In the genomic region with DNA sequence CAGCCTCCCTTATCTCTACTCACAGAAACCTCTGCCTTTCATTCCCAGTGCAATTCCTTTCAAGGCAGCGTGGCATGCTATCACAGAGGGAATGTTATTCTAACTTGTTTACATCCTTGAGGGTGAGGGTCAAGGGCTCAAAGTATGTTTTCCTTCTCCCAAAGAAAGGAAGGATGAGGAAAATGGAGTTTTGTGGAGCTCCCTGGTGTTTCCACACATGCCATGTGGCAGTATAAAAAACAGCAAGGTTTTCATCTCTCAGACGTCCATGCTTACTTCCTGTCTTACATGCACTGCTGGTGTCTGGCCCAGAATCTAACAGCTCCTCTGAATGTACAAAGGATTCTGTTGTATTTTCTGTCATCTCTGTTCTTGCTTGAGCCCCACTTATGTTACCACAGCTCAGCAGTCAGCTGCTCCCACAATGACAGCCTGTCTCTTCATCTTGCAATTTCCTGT, we compare ENCODE assay signal across 13 cellular contexts.
DNase-seq lines count a peak whose midpoint lies in the region; ATAC-seq and TF ChIP-seq lines count a peak whose summit lies in the region.
"Had no signal": no experiment of that assay in that cellular context is flagged by ENCODE, and none has a peak within 500 bp of the region (broad histone marks: within the 10 kb centered on the region; RNA-seq: fewer than 3 reads in every experiment).

No MANE protein-coding gene starts in this region.

- H3K9me2 ChIP-seq in SK-N-SH, result no peaks in the 10 kb centered on the region

- TF ChIP-seq EP300 in SK-N-SH (IDR thresholded peaks at IDR 0.05; ENCODE audit: borderline replicate concordance in 1 of 2, low read depth in 1 of 2, low read length in 1 of 2), result no peak

- peaks cover 5% of the 10 kb centered on the region for H3F3A ChIP-seq in SK-N-SH (replicated peaks; ENCODE audit: insufficient read depth)

- H3K27me3 ChIP-seq in CD8-positive, alpha-beta T cell (ENCODE audit: insufficient read depth, low read length), result no peaks in the 10 kb centered on the region
- H3K27me3 ChIP-seq in SK-N-SH (ENCODE audit: insufficient read depth), result no peaks in the 10 kb centered on the region
- H3K27me3 ChIP-seq: left lung had no signal

- CTCF ChIA-PET in CD8-positive, alpha-beta T cell (lab: Charles Lee), result interaction anchor here (0.7 kb wide), 1 partner anchor 9 kb away, joined by 6 read pairs; no protein-coding TSS in a partner anchor
- CTCF ChIA-PET in SK-N-SH (lab: Yijun Ruan, JAX), result interaction anchor here (1.0 kb wide), 1 partner anchor 45 kb away, joined by 3 read pairs; no protein-coding TSS in a partner anchor

- H3K9me3 ChIP-seq in CD8-positive, alpha-beta T cell (ENCODE audit: low read length), result no peaks in the 10 kb centered on the region
- H3K9me3 ChIP-seq in SK-N-SH, result no peaks in the 10 kb centered on the region
- no peaks in the 10 kb centered on the region for H3K9me3 ChIP-seq in T-helper 17 cell (ENCODE audit: control insufficient read depth, low read length, poor library complexity, severe bottlenecking)
- H3K9me3 ChIP-seq: left lung had no signal

- no peak overlapping the region for H3K4me2 ChIP-seq in SK-N-SH

- peaks cover 13% of the 10 kb centered on the region for H3K4me1 Mint-ChIP-seq in CD8-positive, alpha-beta T cell (ENCODE audit: low read depth)
- H3K4me1 Mint-ChIP-seq in osteocyte (ENCODE audit: unreplicated experiment) (peaks cover 60% of the 10 kb centered on the region), T-helper 17 cell (no peaks in the 10 kb centered on the region)

- H3K4me1 ChIP-seq in CD8-positive, alpha-beta T cell (ENCODE audit: insufficient read depth, low read length), result no peaks in the 10 kb centered on the region
- H3K4me1 ChIP-seq in SK-N-SH (ENCODE audit: control insufficient read depth in 1 of 2, insufficient read depth in 2 of 2, low read depth in 1 of 2, low read length in 1 of 2), result peaks cover 4 to 12% of the 10 kb centered on the region in 2 experiments; a peak in 2 of 4 replicates
- H3K4me1 ChIP-seq: left lung had no signal

- H3K4me3 Mint-ChIP-seq in CD8-positive, alpha-beta T cell, result no peak overlapping the region
- H3K4me3 Mint-ChIP-seq in osteocyte (ENCODE audit: unreplicated experiment), result no peak overlapping the region
- no peak overlapping the region for H3K4me3 Mint-ChIP-seq in T-helper 17 cell
- H3K4me3 Mint-ChIP-seq: stimulated activated naive CD8-positive, alpha-beta T cell treated with anti-CD3 and anti-CD28 coated beads, Interleukin-15, Interleukin-2, amounts not matched to agents 100 ng/mL and 50 ng/mL, for 24 hours had no signal

- no peaks in the 10 kb centered on the region for H3K36me3 ChIP-seq in CD8-positive, alpha-beta T cell (ENCODE audit: insufficient read depth, low read length)
- no peaks in the 10 kb centered on the region for H3K36me3 ChIP-seq in SK-N-SH (replicated peaks in 1 of 2; ENCODE audit: control insufficient read depth in 1 of 2, insufficient read depth in 2 of 2, low read length in 1 of 2)
- H3K36me3 ChIP-seq: left lung had no signal

- H3K9me3 Mint-ChIP-seq in CD8-positive, alpha-beta T cell, result no peaks in the 10 kb centered on the region
- no peaks in the 10 kb centered on the region for H3K9me3 Mint-ChIP-seq in osteocyte (ENCODE audit: unreplicated experiment)
- H3K9me3 Mint-ChIP-seq: stimulated activated naive CD8-positive, alpha-beta T cell treated with anti-CD3 and anti-CD28 coated beads, Interleukin-15, Interleukin-2, amounts not matched to agents 100 ng/mL and 50 ng/mL, for 24 hours had no signal

- H3K79me2 ChIP-seq in SK-N-SH (ENCODE audit: insufficient read depth), result no peaks in the 10 kb centered on the region

- intact Hi-C loops in CD8-positive, alpha-beta T cell (cut with DNase I, micrococcal nuclease), result no loop called here

- no peak overlapping the region for H3K4me3 ChIP-seq in CD8-positive, alpha-beta T cell (ENCODE audit: low read depth, low read length)
- H3K4me3 ChIP-seq in SK-N-SH (ENCODE audit: low read depth in 2 of 2, low read length in 1 of 2) (no peak overlapping the region), foreskin fibroblast (ENCODE audit: low read depth in 1 of 2, low read length in 2 of 2) (no peak overlapping the region)
- H3K4me3 ChIP-seq: left lung had no signal

- no peak overlapping the region for H3K27ac ChIP-seq in CD8-positive, alpha-beta T cell (ENCODE audit: low read depth, low read length)
- H3K27ac ChIP-seq in SK-N-SH (ENCODE audit: low read depth in 2 of 2, low read length in 1 of 2), result peak overlapping the region; percentile 16 to 39; a peak in 2 of 4 replicates
- H3K27ac ChIP-seq: left lung had no signal

- DNase-seq in CD8-positive, alpha-beta T cell, result no peak
- DNase-seq in SK-N-SH, result no peak
- DNase-seq in foreskin fibroblast, result peak; percentile 23 to 35
- no peak for DNase-seq in osteocyte (ENCODE audit: extremely low spot score, unreplicated experiment)
- DNase-seq in NCI-H1048 (lab: John Stamatoyannopoulos, UW), result no peak
- no peak for DNase-seq in T-helper 17 cell
- DNase-seq in NOMO-1 (lab: John Stamatoyannopoulos, UW; ENCODE audit: unreplicated experiment in 2 of 2), result no peak
- DNase-seq in activated CD8-positive, alpha-beta memory T cell treated with anti-CD3 and anti-CD28 coated beads for 24 hours, result no peak
- DNase-seq: activated effector memory CD4-positive, alpha-beta T cell treated with anti-CD3 and anti-CD28 coated beads, Interleukin-2, amount 50 U/mL, for 16 hours; COR-L47; effector memory CD4-positive, alpha-beta T cell; left lung had no signal

- TF ChIP-seq RAD21 in SK-N-SH (IDR thresholded peaks at IDR 0.05; ENCODE audit: low read length), result no peak

- H3K27me3 Mint-ChIP-seq in CD8-positive, alpha-beta T cell (ENCODE audit: low read depth), result no peaks in the 10 kb centered on the region
- no peaks in the 10 kb centered on the region for H3K27me3 Mint-ChIP-seq in osteocyte (ENCODE audit: unreplicated experiment)
- peaks cover 23% of the 10 kb centered on the region for H3K27me3 Mint-ChIP-seq in T-helper 17 cell
- H3K27me3 Mint-ChIP-seq: stimulated activated naive CD8-positive, alpha-beta T cell treated with anti-CD3 and anti-CD28 coated beads, Interleukin-15, Interleukin-2, amounts not matched to agents 100 ng/mL and 50 ng/mL, for 24 hours had no signal

- no peak overlapping the region for H3K9ac ChIP-seq in SK-N-SH

- TF ChIP-seq CTCF in CD8-positive, alpha-beta T cell (IDR thresholded peaks at IDR 0.05), result no peak
- TF ChIP-seq CTCF in SK-N-SH (IDR thresholded peaks at IDR 0.05) (no peak), foreskin fibroblast (IDR thresholded peaks at IDR 0.05; ENCODE audit: low read depth, low read length) (no peak), osteocyte (IDR thresholded peaks at IDR 0.05) (no peak)

- H3K36me3 Mint-ChIP-seq in CD8-positive, alpha-beta T cell, result no peaks in the 10 kb centered on the region
- H3K36me3 Mint-ChIP-seq in osteocyte (ENCODE audit: unreplicated experiment) (no peaks in the 10 kb centered on the region), T-helper 17 cell (ENCODE audit: low read depth) (no peaks in the 10 kb centered on the region)

- POLR2A ChIA-PET in CD8-positive, alpha-beta T cell (lab: Charles Lee), result no interaction called here
- POLR2A ChIA-PET in SK-N-SH (lab: Yijun Ruan, JAX), result no interaction called here

- peak overlapping the region; percentile 82; the same call in 1 of the 2 replicates for H2AFZ ChIP-seq in SK-N-SH (ENCODE audit: low read depth)

- no peaks in the 10 kb centered on the region for H4K20me1 ChIP-seq in SK-N-SH (ENCODE audit: insufficient read depth)

- WGBS in SK-N-SH (ENCODE audit: low lambda C conversion rate), result 67% methylated on average over 2 of the region's 2 CpGs

- H3K27ac Mint-ChIP-seq in CD8-positive, alpha-beta T cell, result peak overlapping the region; percentile 55
- H3K27ac Mint-ChIP-seq in osteocyte (ENCODE audit: unreplicated experiment) (peak overlapping the region; percentile 98), T-helper 17 cell (no peak overlapping the region)
- H3K27ac Mint-ChIP-seq: stimulated activated naive CD8-positive, alpha-beta T cell treated with anti-CD3 and anti-CD28 coated beads, Interleukin-15, Interleukin-2, amounts not matched to agents 100 ng/mL and 50 ng/mL, for 24 hours had no signal

- ATAC-seq in CD8-positive, alpha-beta T cell, result no peak
- no peak for ATAC-seq in T-helper 17 cell
- ATAC-seq: left lung had no signal

TF ChIP-seq in SK-N-SH, 30 proteins besides CTCF, POLR2A, EP300 and RAD21 (continues in another document):
- no peak for TF ChIP-seq RXRA (IDR thresholded peaks at IDR 0.05; ENCODE audit: borderline replicate concordance, low read depth)
- TF ChIP-seq REST (IDR thresholded peaks at IDR 0.05; ENCODE audit: low read depth, low read length), result no peak
- TF ChIP-seq SIN3A (IDR thresholded peaks at IDR 0.05; ENCODE audit: borderline replicate concordance, low read depth, low read length), result no peak

Comparison
In these comparisons a context has a peak if more than half of its experiments do, and no peak if none do; other contexts are left out.
1. DNase-seq: peak in foreskin fibroblast (2 of 2); none in CD8-positive, alpha-beta T cell (0 of 7), SK-N-SH (single experiment), osteocyte (single experiment), NCI-H1048 (single experiment), T-helper 17 cell (0 of 3), NOMO-1 (0 of 2) and activated CD8-positive, alpha-beta memory T cell treated with anti-CD3 and anti-CD28 coated beads for 24 hours (single experiment).